Comparison of ENCODE assay signal across 11 cellular contexts in the genomic region with DNA sequence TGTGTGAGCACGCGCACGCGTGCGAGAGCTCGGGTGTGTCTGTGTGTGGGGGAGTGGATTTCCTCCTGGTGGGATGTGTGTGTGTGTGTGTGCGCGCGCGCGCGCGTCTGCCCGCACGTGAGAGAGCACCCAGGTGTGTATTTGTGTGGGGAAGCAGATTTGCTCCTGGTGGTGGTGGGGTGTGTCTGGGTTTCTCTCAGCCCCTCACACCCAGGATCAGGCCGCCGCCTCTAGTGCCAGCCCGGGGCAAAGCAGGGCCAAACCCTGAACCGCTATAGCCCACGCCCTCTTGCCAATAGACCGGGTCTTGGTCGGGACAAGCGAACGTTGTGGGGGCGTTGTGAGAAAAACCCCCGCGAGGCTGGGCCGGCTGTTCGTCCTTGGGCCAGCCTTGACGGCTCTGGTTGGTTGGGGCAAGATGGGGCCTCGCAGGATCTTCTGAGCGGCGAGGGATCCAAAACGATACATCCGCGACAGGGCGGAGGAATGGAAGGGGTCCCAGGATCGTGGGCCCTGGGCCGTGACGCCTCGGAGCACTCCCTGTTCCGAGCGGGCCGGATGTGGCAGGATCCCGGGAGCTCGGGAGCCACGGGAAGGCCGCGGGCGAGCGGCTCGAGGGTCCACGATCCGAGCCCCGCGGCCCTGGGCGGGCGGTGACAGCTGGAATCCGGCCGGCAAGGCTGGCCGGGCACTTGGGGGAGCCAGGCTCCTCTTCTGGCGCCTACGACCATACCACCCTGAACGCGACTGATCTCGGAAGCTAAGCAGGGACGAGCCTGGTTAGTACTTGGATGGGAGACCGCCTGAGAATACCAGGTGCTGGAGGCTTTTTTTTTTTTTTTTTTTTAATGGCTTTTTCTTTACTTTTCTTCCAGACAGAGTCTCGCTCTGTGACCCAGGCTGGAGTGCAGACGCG.
DNase-seq lines count a peak whose midpoint lies in the region; ATAC-seq, FAIRE-seq and TF ChIP-seq lines count a peak whose summit lies in the region.
"Had no signal": no experiment of that assay in that cellular context is flagged by ENCODE, and none has a peak within 500 bp of the region (broad histone marks: within the 10 kb centered on the region; RNA-seq: fewer than 3 reads in every experiment).

No MANE protein-coding gene starts in this region.

- POLR2A ChIA-PET in SK-N-SH (lab: Yijun Ruan, JAX) = no interaction called here

- H3K4me1 Mint-ChIP-seq in activated naive CD4-positive, alpha-beta T cell treated with anti-CD3 and anti-CD28 coated beads for 36 hours (ENCODE audit: low read depth) = no peaks in the 10 kb centered on the region
- no peaks in the 10 kb centered on the region for H3K4me1 Mint-ChIP-seq in activated naive CD4-positive, alpha-beta T cell treated with anti-CD3 and anti-CD28 coated beads, Interleukin-2, amount 10 ng/mL, durations not matched to agents 7 days and 5 days
- H3K4me1 Mint-ChIP-seq in effector memory CD8-positive, alpha-beta T cell (ENCODE audit: low read depth in 2 of 2) = peaks cover 0 to 1% of the 10 kb centered on the region in 2 donors
- H3K4me1 Mint-ChIP-seq: brain had no signal

- no peaks in the 10 kb centered on the region for H3K4me1 ChIP-seq in SK-N-SH (ENCODE audit: control insufficient read depth in 1 of 2, insufficient read depth in 2 of 2, low read depth in 1 of 2, low read length in 1 of 2)
- H3K4me1 ChIP-seq: BLaER1 had no signal

- no peak overlapping the region for H3K27ac ChIP-seq in SK-N-SH (ENCODE audit: low read depth in 2 of 2, low read length in 1 of 2)
- H3K27ac ChIP-seq: BLaER1 had no signal

- H3K36me3 Mint-ChIP-seq in activated naive CD4-positive, alpha-beta T cell treated with anti-CD3 and anti-CD28 coated beads for 36 hours (ENCODE audit: low read depth) = no peaks in the 10 kb centered on the region
- peaks cover 1% of the 10 kb centered on the region for H3K36me3 Mint-ChIP-seq in activated naive CD4-positive, alpha-beta T cell treated with anti-CD3 and anti-CD28 coated beads, Interleukin-2, amount 10 ng/mL, durations not matched to agents 7 days and 5 days
- peaks cover 6% of the 10 kb centered on the region for H3K36me3 Mint-ChIP-seq in effector memory CD8-positive, alpha-beta T cell (ENCODE audit: insufficient read depth)
- H3K36me3 Mint-ChIP-seq: brain had no signal

- no peaks in the 10 kb centered on the region for H3K27me3 Mint-ChIP-seq in activated naive CD4-positive, alpha-beta T cell treated with anti-CD3 and anti-CD28 coated beads for 36 hours (ENCODE audit: low read depth)
- peaks cover 4% of the 10 kb centered on the region for H3K27me3 Mint-ChIP-seq in activated naive CD4-positive, alpha-beta T cell treated with anti-CD3 and anti-CD28 coated beads, Interleukin-2, amount 10 ng/mL, durations not matched to agents 7 days and 5 days
- peaks cover 3 to 25% of the 10 kb centered on the region in 2 donors for H3K27me3 Mint-ChIP-seq in effector memory CD8-positive, alpha-beta T cell
- H3K27me3 Mint-ChIP-seq: brain had no signal

- H3K79me2 ChIP-seq in SK-N-SH (ENCODE audit: insufficient read depth) = no peaks in the 10 kb centered on the region

- CTCF ChIA-PET in activated naive CD4-positive, alpha-beta T cell treated with anti-CD3 and anti-CD28 coated beads for 36 hours (lab: Charles Lee) = no interaction called here
- CTCF ChIA-PET in activated naive CD4-positive, alpha-beta T cell treated with anti-CD3 and anti-CD28 coated beads, Interleukin-2, amount 10 ng/mL, durations not matched to agents 7 days and 5 days (lab: Charles Lee) = no interaction called here
- CTCF ChIA-PET in SK-N-SH (lab: Yijun Ruan, JAX) = no interaction called here

- intact Hi-C loops in activated naive CD4-positive, alpha-beta T cell treated with anti-CD3 and anti-CD28 coated beads for 36 hours (cut with micrococcal nuclease) = no loop called here

- no peaks in the 10 kb centered on the region for H3K9me2 ChIP-seq in SK-N-SH

- no peaks in the 10 kb centered on the region for H3F3A ChIP-seq in SK-N-SH (replicated peaks; ENCODE audit: insufficient read depth)

- no peaks in the 10 kb centered on the region for H3K36me3 ChIP-seq in SK-N-SH (replicated peaks in 1 of 2; ENCODE audit: control insufficient read depth in 1 of 2, insufficient read depth in 2 of 2, low read length in 1 of 2)
- H3K36me3 ChIP-seq: BLaER1 had no signal

- DNase-seq in activated naive CD4-positive, alpha-beta T cell treated with anti-CD3 and anti-CD28 coated beads for 36 hours = peak; percentile 26
- DNase-seq in activated naive CD4-positive, alpha-beta T cell treated with anti-CD3 and anti-CD28 coated beads, Interleukin-2, amount 10 ng/mL, durations not matched to agents 7 days and 5 days = no peak
- DNase-seq in SK-N-SH (peak; percentile 27), D721Med (ENCODE audit: insufficient read length, low spot score) (no peak), hepatic stellate cell (ENCODE audit: low spot score) (no peak)
- peak in 2 of 3 experiments; percentile 32 to 35 for DNase-seq in effector memory CD8-positive, alpha-beta T cell
- DNase-seq in stimulated activated naive CD8-positive, alpha-beta T cell treated with anti-CD3 and anti-CD28 coated beads, Interleukin-15, Interleukin-2, amounts not matched to agents 100 U/mL and 50 U/mL, for 24 hours = peak; percentile 40
- DNase-seq: small intestine had no signal

- TF ChIP-seq EP300 in SK-N-SH (IDR thresholded peaks at IDR 0.05; ENCODE audit: borderline replicate concordance in 1 of 2, low read depth in 1 of 2, low read length in 1 of 2) = no peak

- H2AFZ ChIP-seq in SK-N-SH (ENCODE audit: low read depth) = no peak overlapping the region

- TF ChIP-seq CTCF in SK-N-SH (IDR thresholded peaks at IDR 0.05) (no peak), D721Med (IDR thresholded peaks at IDR 0.05; ENCODE audit: insufficient read depth, missing control alignments) (no peak)

- no peak for TF ChIP-seq RAD21 in SK-N-SH (IDR thresholded peaks at IDR 0.05; ENCODE audit: low read length)

- no peaks in the 10 kb centered on the region for H3K9me3 ChIP-seq in SK-N-SH

- no peak overlapping the region for H3K27ac Mint-ChIP-seq in activated naive CD4-positive, alpha-beta T cell treated with anti-CD3 and anti-CD28 coated beads for 36 hours
- no peak overlapping the region for H3K27ac Mint-ChIP-seq in activated naive CD4-positive, alpha-beta T cell treated with anti-CD3 and anti-CD28 coated beads, Interleukin-2, amount 10 ng/mL, durations not matched to agents 7 days and 5 days
- peak overlapping the region in 1 of 2 donors; percentile 7 for H3K27ac Mint-ChIP-seq in effector memory CD8-positive, alpha-beta T cell
- H3K27ac Mint-ChIP-seq: brain had no signal

- ATAC-seq in effector memory CD8-positive, alpha-beta T cell (replicated peaks) = no peak
- no peak for ATAC-seq in stimulated activated naive CD8-positive, alpha-beta T cell treated with anti-CD3 and anti-CD28 coated beads, Interleukin-15, Interleukin-2, amounts not matched to agents 100 U/mL and 50 U/mL, for 24 hours
- no peak for ATAC-seq in HG02870 (IDR thresholded peaks at IDR 0.05; ENCODE audit: unreplicated experiment)

- no peaks in the 10 kb centered on the region for H4K20me1 ChIP-seq in SK-N-SH (ENCODE audit: insufficient read depth)
- H4K20me1 ChIP-seq: BLaER1 had no signal

- no peak overlapping the region for H3K4me3 ChIP-seq in SK-N-SH (ENCODE audit: low read depth in 2 of 2, low read length in 1 of 2)
- H3K4me3 ChIP-seq: BLaER1 had no signal

- no peak overlapping the region for H3K4me2 ChIP-seq in SK-N-SH
- H3K4me2 ChIP-seq: BLaER1 had no signal

- FAIRE-seq in D721Med (lab: Jason Lieb, UNC) = no peak
- FAIRE-seq: small intestine had no signal

- 82% methylated on average over 36 of the region's 71 CpGs for WGBS in SK-N-SH (ENCODE audit: low lambda C conversion rate)

- no peaks in the 10 kb centered on the region; the same call in 1 of the 2 replicates for H3K27me3 ChIP-seq in SK-N-SH (ENCODE audit: insufficient read depth)

- no peak overlapping the region for H3K9ac ChIP-seq in SK-N-SH
- H3K9ac ChIP-seq: BLaER1 had no signal

- H3K4me3 Mint-ChIP-seq in activated naive CD4-positive, alpha-beta T cell treated with anti-CD3 and anti-CD28 coated beads for 36 hours = no peak overlapping the region
- no peak overlapping the region for H3K4me3 Mint-ChIP-seq in activated naive CD4-positive, alpha-beta T cell treated with anti-CD3 and anti-CD28 coated beads, Interleukin-2, amount 10 ng/mL, durations not matched to agents 7 days and 5 days
- no peak overlapping the region for H3K4me3 Mint-ChIP-seq in effector memory CD8-positive, alpha-beta T cell
- H3K4me3 Mint-ChIP-seq: brain had no signal

- peaks cover 12% of the 10 kb centered on the region for H3K9me3 Mint-ChIP-seq in activated naive CD4-positive, alpha-beta T cell treated with anti-CD3 and anti-CD28 coated beads for 36 hours
- H3K9me3 Mint-ChIP-seq in activated naive CD4-positive, alpha-beta T cell treated with anti-CD3 and anti-CD28 coated beads, Interleukin-2, amount 10 ng/mL, durations not matched to agents 7 days and 5 days = peaks cover 13% of the 10 kb centered on the region
- H3K9me3 Mint-ChIP-seq in effector memory CD8-positive, alpha-beta T cell = peaks cover 4 to 8% of the 10 kb centered on the region in 2 donors

TF ChIP-seq in SK-N-SH, 30 proteins besides CTCF, POLR2A, EP300 and RAD21 (continues in another document):
- TF ChIP-seq IRF3 (IDR thresholded peaks at IDR 0.05; ENCODE audit: low read depth, low read length) (no peak), YY1 (IDR thresholded peaks at IDR 0.05; ENCODE audit: low read depth) (no peak), GABPA (IDR thresholded peaks at IDR 0.05; ENCODE audit: low read depth) (no peak), FOXJ3 (CRISPR knock-in tag; IDR thresholded peaks at IDR 0.05) (no peak), MXI1 (IDR thresholded peaks at IDR 0.05; ENCODE audit: low read depth, low read length) (no peak), USF1 (IDR thresholded peaks at IDR 0.05; ENCODE audit: borderline replicate concordance, low read depth) (no peak), FOXM1 (IDR thresholded peaks at IDR 0.05; ENCODE audit: low read depth) (no peak)

Comparison
In these comparisons a context has a peak if more than half of its experiments do, and no peak if none do; other contexts are left out.
1. DNase-seq: peak in activated naive CD4-positive, alpha-beta T cell treated with anti-CD3 and anti-CD28 coated beads for 36 hours (single experiment), SK-N-SH (single experiment), effector memory CD8-positive, alpha-beta T cell (2 of 3) and stimulated activated naive CD8-positive, alpha-beta T cell treated with anti-CD3 and anti-CD28 coated beads, Interleukin-15, Interleukin-2, amounts not matched to agents 100 U/mL and 50 U/mL, for 24 hours (single experiment); none in activated naive CD4-positive, alpha-beta T cell treated with anti-CD3 and anti-CD28 coated beads, Interleukin-2, amount 10 ng/mL, durations not matched to agents 7 days and 5 days (single experiment), D721Med (single experiment) and hepatic stellate cell (single experiment).